ENCODE assay signal across 1 cellular context in genomic region chr9:437066-438015, GRCh38.
TF ChIP-seq lines count a peak whose summit lies in the region.

No MANE protein-coding gene starts in this region.

TF ChIP-seq in HepG2, 621 proteins besides CTCF, POLR2A, EP300 and RAD21 (continued from another document):
- TF ChIP-seq AHDC1 (CRISPR knock-in tag; IDR thresholded peaks at IDR 0.05; ENCODE audit: borderline replicate concordance) (no peak), REPIN1 (CRISPR knock-in tag; IDR thresholded peaks at IDR 0.05; ENCODE audit: borderline replicate concordance, low read depth) (no peak), MTA3 (CRISPR knock-in tag; IDR thresholded peaks at IDR 0.05) (no peak), ZNF569 (CRISPR knock-in tag; IDR thresholded peaks at IDR 0.05; ENCODE audit: borderline replicate concordance) (no peak), ZNF749 (CRISPR knock-in tag; IDR thresholded peaks at IDR 0.05; ENCODE audit: borderline replicate concordance) (no peak), ZFAT (CRISPR knock-in tag; conservative IDR thresholded peaks at IDR 0.05) (no peak), SAFB2 (CRISPR knock-in tag; IDR thresholded peaks at IDR 0.05; ENCODE audit: borderline replicate concordance, low read depth) (no peak), ZNF879 (CRISPR knock-in tag; IDR thresholded peaks at IDR 0.05) (no peak)
